ENCODE assay signal across 18 cellular contexts in the genomic region with DNA sequence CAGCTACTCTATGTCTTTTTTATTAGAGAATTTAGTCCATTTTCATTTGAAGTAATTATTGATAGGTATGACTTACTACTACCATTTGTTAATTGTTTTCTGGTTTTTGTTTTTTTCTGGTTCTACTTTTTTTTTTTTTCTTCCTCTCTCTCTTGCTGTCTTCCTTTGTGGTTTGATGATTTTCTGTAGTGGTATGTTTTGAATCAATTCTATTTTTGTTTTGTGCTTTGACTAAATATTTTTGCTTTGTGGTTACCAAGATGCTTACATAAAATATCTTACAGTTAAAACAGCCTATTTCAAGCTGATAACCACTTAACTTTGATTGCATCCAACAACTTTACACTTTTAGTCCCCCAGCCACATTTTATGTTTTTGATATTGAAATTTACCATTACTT. TPM values are rescaled to one million over a fixed set of nuclear protein-coding genes. Genes with fewer than 3 reads are reported as not detected.
DNase-seq lines count a peak whose midpoint lies in the region; ATAC-seq, FAIRE-seq and TF ChIP-seq lines count a peak whose summit lies in the region.
"Had no signal": no experiment of that assay in that cellular context is flagged by ENCODE, and none has a peak within 500 bp of the region (broad histone marks: within the 10 kb centered on the region; RNA-seq: fewer than 3 reads in every experiment).

No MANE protein-coding gene starts in this region.

- no peak overlapping the region for H3K4ac ChIP-seq in neuronal stem cell (ENCODE audit: low read length)

- H3K4me3 Mint-ChIP-seq in HFFc6 = peak overlapping the region; percentile 13; the same call in 1 of the 2 replicates
- H3K4me3 Mint-ChIP-seq: GM23338 had no signal

- no peak overlapping the region for H4K91ac ChIP-seq in neuronal stem cell (ENCODE audit: low read depth, low read length, poor library complexity)

- ATAC-seq in GM12878 = no peak
- ATAC-seq: GM23338, PC-3 had no signal

- H3K4me3 ChIP-seq in BLaER1 treated with 17β-estradiol and CSF1 and Interleukin-3, amounts not matched to agents 10 nM and 100 nM = no peak overlapping the region
- H3K4me3 ChIP-seq in GM12878 = no peak overlapping the region
- H3K4me3 ChIP-seq in neuronal stem cell (ENCODE audit: low read length in 2 of 2) = no peak overlapping the region
- H3K4me3 ChIP-seq: GM23338 had no signal

- DNase-seq in HFFc6 = peak; percentile 54
- DNase-seq in GM12878 (ENCODE audit: low read depth, low spot score) = no peak
- DNase-seq in myocyte (ENCODE audit: low read depth) = peak; percentile 46
- no peak for DNase-seq in neuronal stem cell (ENCODE audit: low spot score)
- DNase-seq in HuH-7 (ENCODE audit: low spot score) = no peak
- no peak for DNase-seq in NK-92 treated with Interleukin-12 subunit alpha and Interleukin-12 subunit beta, amount 100 ng/mL, for 24 hours (lab: John Stamatoyannopoulos, UW)
- no peak for DNase-seq in nucleus accumbens (lab: John Stamatoyannopoulos, UW)
- DNase-seq: ACHN, BE2C, DMS153, NCI-H1048, NCI-H2107, NCI-H226, NCI-H526 treated with DMSO at 0.1 percent for 48 hours, PC-3 had no signal

- H3K18ac ChIP-seq in neuronal stem cell (ENCODE audit: low read length) = no peak overlapping the region

- H3K27me3 ChIP-seq in BLaER1 treated with 17β-estradiol and CSF1 and Interleukin-3, amounts not matched to agents 10 nM and 100 nM = no peaks in the 10 kb centered on the region
- H3K27me3 ChIP-seq in GM12878 (replicated peaks in 1 of 2; ENCODE audit: control insufficient read depth in 2 of 2, insufficient read depth in 2 of 2, low read length in 1 of 2) (no peaks in the 10 kb centered on the region), neuronal stem cell (ENCODE audit: control insufficient read depth in 3 of 3, insufficient read depth in 3 of 3, low read depth in 1 of 3, low read length in 3 of 3) (no peaks in the 10 kb centered on the region)

- H3K27ac Mint-ChIP-seq in HFFc6 = peak overlapping the region; percentile 60; the same call in 1 of the 2 replicates
- H3K27ac Mint-ChIP-seq: GM23338 had no signal

- H3K4me1 Mint-ChIP-seq in HFFc6 (ENCODE audit: low read depth) = peaks cover 49% of the 10 kb centered on the region
- H3K4me1 Mint-ChIP-seq: GM23338 had no signal

- no peak for FAIRE-seq in GM12878 (lab: Jason Lieb, UNC)

- no peak overlapping the region for H3K27ac ChIP-seq in BLaER1 treated with 17β-estradiol and CSF1 and Interleukin-3, amounts not matched to agents 10 nM and 100 nM
- no peak overlapping the region for H3K27ac ChIP-seq in GM12878 (ENCODE audit: control insufficient read depth, insufficient read depth)
- no peak overlapping the region for H3K27ac ChIP-seq in neuronal stem cell (replicated peaks; ENCODE audit: low read length)

- H3K79me1 ChIP-seq in neuronal stem cell (ENCODE audit: low read depth, low read length) = no peaks in the 10 kb centered on the region

- RAD21 ChIA-PET in GM12878 (lab: Charles Lee; ENCODE audit: unreplicated experiment) = no interaction called here

- peak overlapping the region; percentile 59 to 72 (median 64) for H3K4me2 ChIP-seq in BLaER1 treated with 17β-estradiol and CSF1 and Interleukin-3, amounts not matched to agents 10 nM and 100 nM
- H3K4me2 ChIP-seq in GM12878 (ENCODE audit: control insufficient read depth, insufficient read depth) (no peak overlapping the region), neuronal stem cell (ENCODE audit: insufficient read depth, low read length, poor library complexity, severe bottlenecking) (no peak overlapping the region)
- H3K4me2 ChIP-seq: GM23338 had no signal

- BruUV-seq in GM12878 (replicated peaks; lab: Mats Ljungman, UMichigan) = no TSS peak

- no peak overlapping the region for H2BK120ac ChIP-seq in neuronal stem cell (ENCODE audit: low read depth, low read length)

- CTCF ChIA-PET in GM12878 (lab: Yijun Ruan, JAX) = no interaction called here

- H3K9ac ChIP-seq in BLaER1 treated with 17β-estradiol and CSF1 and Interleukin-3, amounts not matched to agents 10 nM and 100 nM = peak overlapping the region in 1 of 11 experiments; percentile 28; a peak in 1 of 22 replicates
- H3K9ac ChIP-seq in GM12878 (ENCODE audit: control insufficient read depth, insufficient read depth, low read length) = no peak overlapping the region
- no peak overlapping the region for H3K9ac ChIP-seq in neuronal stem cell (ENCODE audit: low read depth, low read length, poor library complexity)

- no peaks in the 10 kb centered on the region for H3K79me2 ChIP-seq in GM12878 (ENCODE audit: control insufficient read depth, insufficient read depth, low read length)

- H2BK12ac ChIP-seq in neuronal stem cell (ENCODE audit: low read length) = no peak overlapping the region

- H2BK5ac ChIP-seq in neuronal stem cell (ENCODE audit: low read length) = no peak overlapping the region

- H3K23ac ChIP-seq in neuronal stem cell (ENCODE audit: low read depth, low read length, poor library complexity) = no peak overlapping the region

- in situ Hi-C loops in GM12878 (cut with MboI) = no loop called here

- H3K9me3 ChIP-seq in BLaER1 treated with 17β-estradiol and CSF1 and Interleukin-3, amounts not matched to agents 10 nM and 100 nM (replicated peaks in 1 of 11) = peaks cover 10 to 31% (median 22%) of the 10 kb centered on the region in 11 experiments; a peak in 18 of 22 replicates
- H3K9me3 ChIP-seq in GM12878 (replicated peaks; ENCODE audit: control insufficient read depth, insufficient read depth, low read length) = no peaks in the 10 kb centered on the region
- no peaks in the 10 kb centered on the region for H3K9me3 ChIP-seq in neuronal stem cell (replicated peaks in 1 of 2; ENCODE audit: control insufficient read depth in 2 of 2, insufficient read depth in 1 of 2, low read depth in 1 of 2, low read length in 2 of 2)
- H3K9me3 ChIP-seq: BE2C had no signal

- no peaks in the 10 kb centered on the region; the same call in 1 of the 2 replicates for H3K36me3 Mint-ChIP-seq in HFFc6 (ENCODE audit: low read depth)

- no peaks in the 10 kb centered on the region; the same call in 1 of the 2 replicates for H3K27me3 Mint-ChIP-seq in HFFc6 (ENCODE audit: insufficient read depth)

- no peak for TF ChIP-seq CTCF in HFFc6 (IDR thresholded peaks at IDR 0.05)
- no peak for TF ChIP-seq CTCF in GM12878 (IDR thresholded peaks at IDR 0.05 in 2 of 3, conservative IDR thresholded peaks at IDR 0.05 in 1 of 3; ENCODE audit: control insufficient read depth in 2 of 3, extremely low read depth in 1 of 3, insufficient read depth in 1 of 3, low read depth in 3 of 3, low read length in 3 of 3)

- H2AK5ac ChIP-seq in neuronal stem cell (ENCODE audit: low read depth, low read length) = no peak overlapping the region

- no peaks in the 10 kb centered on the region for H4K20me1 ChIP-seq in BLaER1 treated with 17β-estradiol and CSF1 and Interleukin-3, amounts not matched to agents 10 nM and 100 nM
- no peaks in the 10 kb centered on the region for H4K20me1 ChIP-seq in GM12878 (ENCODE audit: control insufficient read depth, insufficient read depth)

- no peaks in the 10 kb centered on the region for H3K36me3 ChIP-seq in BLaER1 treated with 17β-estradiol and CSF1 and Interleukin-3, amounts not matched to agents 10 nM and 100 nM
- no peaks in the 10 kb centered on the region for H3K36me3 ChIP-seq in GM12878 (ENCODE audit: control insufficient read depth in 2 of 2, insufficient read depth in 2 of 2, low read length in 1 of 2)
- H3K36me3 ChIP-seq in neuronal stem cell (replicated peaks in 1 of 2; ENCODE audit: control insufficient read depth in 2 of 2, insufficient read depth in 2 of 2, low read length in 2 of 2) = no peaks in the 10 kb centered on the region
- H3K36me3 ChIP-seq: BE2C had no signal

- POLR2A ChIA-PET in GM12878 (lab: Charles Lee) = interaction anchor here (0.7 kb wide), 1 partner anchor 1057 kb away, joined by 3 read pairs; no protein-coding TSS in a partner anchor

- no peaks in the 10 kb centered on the region for H3K9me3 Mint-ChIP-seq in HFFc6
- H3K9me3 Mint-ChIP-seq: GM23338 had no signal

- H4K8ac ChIP-seq in neuronal stem cell (ENCODE audit: low read depth, low read length) = no peak overlapping the region

- SMC1A ChIA-PET in GM12878 (lab: Charles Lee; ENCODE audit: uncharacterized antibody, unreplicated experiment) = interaction anchor here (0.6 kb wide), 1 partner anchor 81 kb away, joined by 3 read pairs; no protein-coding TSS in a partner anchor

- TF ChIP-seq EP300 in GM12878 (IDR thresholded peaks at IDR 0.05; ENCODE audit: borderline replicate concordance in 1 of 2, control insufficient read depth in 1 of 2, low read depth in 2 of 2, low read length in 2 of 2) = no peak

- intact Hi-C loops in GM12878 (cut with micrococcal nuclease; ENCODE audit: unreplicated experiment) = no loop called here

- peaks cover 12 to 27% (median 17%) of the 10 kb centered on the region in 10 experiments for H3K4me1 ChIP-seq in BLaER1 treated with 17β-estradiol and CSF1 and Interleukin-3, amounts not matched to agents 10 nM and 100 nM
- H3K4me1 ChIP-seq in GM12878 (ENCODE audit: control insufficient read depth, insufficient read depth, low read length) = no peaks in the 10 kb centered on the region
- H3K4me1 ChIP-seq in neuronal stem cell (ENCODE audit: control insufficient read depth in 2 of 2, insufficient read depth in 1 of 2, low read depth in 1 of 2, low read length in 2 of 2) = no peaks in the 10 kb centered on the region
- H3K4me1 ChIP-seq: BE2C had no signal

- H2BK15ac ChIP-seq in neuronal stem cell (ENCODE audit: low read length) = no peak overlapping the region

- H3K14ac ChIP-seq in neuronal stem cell (ENCODE audit: low read length) = no peak overlapping the region

- TF ChIP-seq POLR2A in GM12878 (IDR thresholded peaks at IDR 0.05; ENCODE audit: low read depth, low read length) = no peak

- H2AFZ ChIP-seq in GM12878 (ENCODE audit: control insufficient read depth, low read depth, low read length) = no peak overlapping the region
- no peak overlapping the region for H2AFZ ChIP-seq in neuronal stem cell (ENCODE audit: low read length)
- H2AFZ ChIP-seq: GM23338 had no signal

- TF ChIP-seq RAD21 in GM12878 (IDR thresholded peaks at IDR 0.05; ENCODE audit: insufficient read depth, low read depth, low read length) = no peak

RNA-seq across cellular contexts. Expression of gene OR2F2, which starts 3.3 kb away (rescaled TPM):
- not detected for total RNA-seq in HFFc6 (2021; fragmentation: NEBNext Ultra II Directional; extraction: Animal tissue kit (Norgen Biotek cat#: 25700))
- not detected in 2 replicates for total RNA-seq in GM12878 (2013; cell fraction: nucleolus; rRNA removed)
- total RNA-seq in GM12878 (2014; rRNA removed) = not detected in 2 replicates
- not detected in 2 replicates for total RNA-seq in GM12878 (2014; rRNA removed; fragmentation: Illumina TruSeq; extraction: Trizol)
- total RNA-seq in GM12878 (2021) = not detected in 2 replicates
- polyA plus RNA-seq in GM12878 (2011; ENCODE audit: low read depth) = not detected
- polyA plus RNA-seq in GM12878 (2011; rRNA removed) = not detected in 2 replicates
- not detected in 2 replicates for polyA plus RNA-seq in GM12878 (2011; cell fraction: cytosol; rRNA removed)
- polyA plus RNA-seq in GM12878 (2011; cell fraction: nucleus; rRNA removed) = not detected in 2 replicates
- not detected in 2 replicates for polyA plus RNA-seq in GM12878 (2012)
- not detected in 2 replicates for polyA plus RNA-seq in GM12878 (2014; fragmentation: Illumina TruSeq; extraction: Trizol)
- not detected for polyA plus RNA-seq in GM12878 (2014; fragmentation: Nextera tagmentation; extraction: Ambion mirVana)
- polyA plus RNA-seq in GM12878 (2014; rRNA removed) = not detected in 2 replicates
- not detected for polyA plus RNA-seq in GM12878 (2016; fragmentation: Nextera tagmentation; extraction: Ambion mirVana)
- not detected in 2 replicates for polyA minus RNA-seq in GM12878 (2011; rRNA and poly(A)+ RNA removed)
- polyA minus RNA-seq in GM12878 (2011; cell fraction: cytosol; rRNA and poly(A)+ RNA removed) = not detected in 2 replicates
- polyA minus RNA-seq in GM12878 (2011; cell fraction: nucleus; rRNA and poly(A)+ RNA removed) = not detected in 2 replicates
- total RNA-seq in myocyte = not detected in 2 replicates
- 0.09 TPM for polyA plus RNA-seq in myocyte (2012)
- not detected for polyA plus RNA-seq in neuronal stem cell (2013, experiment 1 of 2)
- not detected for polyA plus RNA-seq in neuronal stem cell (2013, experiment 2 of 2)
- total RNA-seq: GM23338, HT-29, PC-3 had no signal
- polyA plus RNA-seq: GM23338 had no signal

RNA-seq across cellular contexts. Expression of gene OR2F1, which starts 22.9 kb away (rescaled TPM):
- not detected for total RNA-seq in HFFc6 (2021; fragmentation: NEBNext Ultra II Directional; extraction: Animal tissue kit (Norgen Biotek cat#: 25700))
- 0.40 TPM in 1 of 2 replicates, not detected in the other for total RNA-seq in GM12878 (2013; cell fraction: nucleolus; rRNA removed)
- not detected in 2 replicates for total RNA-seq in GM12878 (2014; rRNA removed)
- not detected in 2 replicates for total RNA-seq in GM12878 (2014; rRNA removed; fragmentation: Illumina TruSeq; extraction: Trizol)
- total RNA-seq in GM12878 (2021) = not detected in 2 replicates
- polyA plus RNA-seq in GM12878 (2011; ENCODE audit: low read depth) = not detected
- polyA plus RNA-seq in GM12878 (2011; rRNA removed) = not detected in 2 replicates
- not detected in 2 replicates for polyA plus RNA-seq in GM12878 (2011; cell fraction: cytosol; rRNA removed)
- not detected in 2 replicates for polyA plus RNA-seq in GM12878 (2011; cell fraction: nucleus; rRNA removed)
- not detected in 2 replicates for polyA plus RNA-seq in GM12878 (2012)
- not detected in 2 replicates for polyA plus RNA-seq in GM12878 (2014; fragmentation: Illumina TruSeq; extraction: Trizol)
- polyA plus RNA-seq in GM12878 (2014; fragmentation: Nextera tagmentation; extraction: Ambion mirVana) = not detected
- not detected in 2 replicates for polyA plus RNA-seq in GM12878 (2014; rRNA removed)
- polyA plus RNA-seq in GM12878 (2016; fragmentation: Nextera tagmentation; extraction: Ambion mirVana) = not detected
- 0.41 TPM in 1 of 2 replicates, not detected in the other for polyA minus RNA-seq in GM12878 (2011; rRNA and poly(A)+ RNA removed)
- not detected in 2 replicates for polyA minus RNA-seq in GM12878 (2011; cell fraction: cytosol; rRNA and poly(A)+ RNA removed)
- polyA minus RNA-seq in GM12878 (2011; cell fraction: nucleus; rRNA and poly(A)+ RNA removed) = not detected in 2 replicates
- not detected in 2 replicates for total RNA-seq in myocyte
- not detected for polyA plus RNA-seq in myocyte (2012)
- not detected for polyA plus RNA-seq in neuronal stem cell (2013, experiment 1 of 2)
- not detected for polyA plus RNA-seq in neuronal stem cell (2013, experiment 2 of 2)
- total RNA-seq: GM23338, HT-29, PC-3 had no signal
- polyA plus RNA-seq: GM23338 had no signal

RNA-seq across cellular contexts. Expression of gene TCAF1, which starts 29.8 kb away (rescaled TPM):
- total RNA-seq in HFFc6 (2021; fragmentation: NEBNext Ultra II Directional; extraction: Animal tissue kit (Norgen Biotek cat#: 25700)) = 10 to 100 TPM; 57.1 to 90.3 (median 65.1) TPM
- total RNA-seq in GM12878 (2013; cell fraction: nucleolus; rRNA removed) = 23.8 and 29.6 TPM in 2 replicates
- total RNA-seq in GM12878 (2014; rRNA removed) (7.8 and 8.0 TPM in 2 replicates), GM12878 (2014; rRNA removed; fragmentation: Illumina TruSeq; extraction: Trizol) (8.0 and 8.3 TPM in 2 replicates), GM12878 (2021) (14.1 and 16.3 TPM in 2 replicates), myocyte (96.8 and 109 TPM in 2 replicates)
- 6.2 TPM for polyA plus RNA-seq in GM12878 (2011; ENCODE audit: low read depth)
- polyA plus RNA-seq in GM12878 (2011; rRNA removed) (7.2 and 9.1 TPM in 2 replicates), GM12878 (2014; fragmentation: Illumina TruSeq; extraction: Trizol) (12.6 and 14.0 TPM in 2 replicates), GM12878 (2014; fragmentation: Nextera tagmentation; extraction: Ambion mirVana) (1 to 10 TPM; 2.2 to 3.2 TPM), GM12878 (2014; rRNA removed) (6.4 and 6.9 TPM in 2 replicates), GM12878 (2016; fragmentation: Nextera tagmentation; extraction: Ambion mirVana) (1 to 10 TPM; 6.2 to 8.3 TPM)
- polyA plus RNA-seq in GM12878 (2011; cell fraction: cytosol; rRNA removed) = 8.2 and 12.3 TPM in 2 replicates
- 11.1 and 12.6 TPM in 2 replicates for polyA plus RNA-seq in GM12878 (2011; cell fraction: nucleus; rRNA removed)
- 6.6 and 8.1 TPM in 2 replicates for polyA plus RNA-seq in GM12878 (2012)
- 27.3 and 32.1 TPM in 2 replicates for polyA minus RNA-seq in GM12878 (2011; rRNA and poly(A)+ RNA removed)
- polyA minus RNA-seq in GM12878 (2011; cell fraction: cytosol; rRNA and poly(A)+ RNA removed) = 4.2 and 5.2 TPM in 2 replicates
- polyA minus RNA-seq in GM12878 (2011; cell fraction: nucleus; rRNA and poly(A)+ RNA removed) = 8.5 and 12.0 TPM in 2 replicates
- 83.5 TPM for polyA plus RNA-seq in myocyte (2012)
- 62.0 TPM for polyA plus RNA-seq in neuronal stem cell (2013, experiment 1 of 2)
- 62.3 TPM for polyA plus RNA-seq in neuronal stem cell (2013, experiment 2 of 2)

Comparison
In these comparisons a context has a peak if more than half of its experiments do, and no peak if none do; other contexts are left out.
1. H3K4me2 ChIP-seq: peak in BLaER1 treated with 17β-estradiol and CSF1 and Interleukin-3, amounts not matched to agents 10 nM and 100 nM (11 of 11); none in GM12878 (single experiment) and neuronal stem cell (single experiment).
2. DNase-seq: peak in HFFc6 (single experiment) and myocyte (single experiment); none in GM12878 (single experiment), neuronal stem cell (single experiment), HuH-7 (single experiment), NK-92 treated with Interleukin-12 subunit alpha and Interleukin-12 subunit beta, amount 100 ng/mL, for 24 hours (single experiment) and nucleus accumbens (0 of 56).